In genomic region chr10:1577371-1577770, GRCh38 we compare ENCODE assay signal across 19 cellular contexts.
"Had no signal": no experiment of that assay in that cellular context is flagged by ENCODE, and none has a peak within 500 bp of the region (broad histone marks: within the 10 kb centered on the region; RNA-seq: fewer than 3 reads in every experiment).

No MANE protein-coding gene starts in this region.

- H3K9me3 ChIP-seq: left ventricle myocardium inferior, prostate gland, stomach, testis, upper lobe of right lung had no signal

- H3K27ac Mint-ChIP-seq: activated CD4-positive, alpha-beta memory T cell treated with anti-CD3 and anti-CD28 coated beads, Interleukin-2, amount 10 ng/mL, durations not matched to agents 7 days and 5 days; activated naive CD4-positive, alpha-beta T cell treated with anti-CD3 and anti-CD28 coated beads, Interleukin-2, amount 50 U/mL, for 72 hours; nephron progenitor cell had no signal

- H3K4me1 ChIP-seq: left ventricle myocardium inferior, prostate gland, testis, upper lobe of right lung had no signal

- H3K27me3 ChIP-seq: hepatocyte, testis, upper lobe of right lung had no signal

- H2AFZ ChIP-seq: hepatocyte had no signal

- ATAC-seq: activated naive CD4-positive, alpha-beta T cell treated with anti-CD3 and anti-CD28 coated beads, Interleukin-2, amount 50 U/mL, for 72 hours; esophagus mucosa; right cardiac atrium; upper lobe of right lung had no signal

- H3K27me3 Mint-ChIP-seq: activated CD4-positive, alpha-beta memory T cell treated with anti-CD3 and anti-CD28 coated beads, Interleukin-2, amount 10 ng/mL, durations not matched to agents 7 days and 5 days had no signal

- H3K4me2 ChIP-seq: hepatocyte, smooth muscle cell had no signal

- H3K79me2 ChIP-seq: hepatocyte had no signal

- H3K36me3 ChIP-seq: left ventricle myocardium inferior, prostate gland, stomach, upper lobe of right lung had no signal

- H3K36me3 Mint-ChIP-seq: activated naive CD4-positive, alpha-beta T cell treated with anti-CD3 and anti-CD28 coated beads, Interleukin-2, amount 50 U/mL, for 72 hours had no signal

- H3K9me3 Mint-ChIP-seq: activated CD4-positive, alpha-beta memory T cell treated with anti-CD3 and anti-CD28 coated beads, Interleukin-2, amount 10 ng/mL, durations not matched to agents 7 days and 5 days; activated naive CD4-positive, alpha-beta T cell treated with anti-CD3 and anti-CD28 coated beads, Interleukin-2, amount 50 U/mL, for 72 hours; nephron progenitor cell had no signal

- H3K27ac ChIP-seq: hepatocyte, left ventricle myocardium inferior, prostate gland, stomach, testis, upper lobe of right lung had no signal

- H3K4me3 ChIP-seq: hepatocyte, left ventricle myocardium inferior, prostate gland, smooth muscle cell, stomach, testis, upper lobe of right lung had no signal

- H3K4me3 Mint-ChIP-seq: activated CD4-positive, alpha-beta memory T cell treated with anti-CD3 and anti-CD28 coated beads, Interleukin-2, amount 10 ng/mL, durations not matched to agents 7 days and 5 days; nephron progenitor cell had no signal

- DNase-seq: activated CD4-positive, alpha-beta memory T cell treated with anti-CD3 and anti-CD28 coated beads, Interleukin-2, amount 10 ng/mL, durations not matched to agents 7 days and 5 days; activated effector memory CD4-positive, alpha-beta T cell treated with anti-CD3 and anti-CD28 coated beads, Interleukin-2, amount 50 U/mL, for 16 hours; activated T-cell treated with anti-CD3 and anti-CD28 coated beads, Interleukin-2, amount 50 U/mL, for 48 hours; amniotic stem cell; caudate nucleus; left ventricle myocardium inferior; mesenchymal stem cell; nephron progenitor cell; right cardiac atrium; stomach; T-helper 1 cell; T1000; testis had no signal

- H3K4me1 Mint-ChIP-seq: activated CD4-positive, alpha-beta memory T cell treated with anti-CD3 and anti-CD28 coated beads, Interleukin-2, amount 10 ng/mL, durations not matched to agents 7 days and 5 days had no signal
